In the genomic region with DNA sequence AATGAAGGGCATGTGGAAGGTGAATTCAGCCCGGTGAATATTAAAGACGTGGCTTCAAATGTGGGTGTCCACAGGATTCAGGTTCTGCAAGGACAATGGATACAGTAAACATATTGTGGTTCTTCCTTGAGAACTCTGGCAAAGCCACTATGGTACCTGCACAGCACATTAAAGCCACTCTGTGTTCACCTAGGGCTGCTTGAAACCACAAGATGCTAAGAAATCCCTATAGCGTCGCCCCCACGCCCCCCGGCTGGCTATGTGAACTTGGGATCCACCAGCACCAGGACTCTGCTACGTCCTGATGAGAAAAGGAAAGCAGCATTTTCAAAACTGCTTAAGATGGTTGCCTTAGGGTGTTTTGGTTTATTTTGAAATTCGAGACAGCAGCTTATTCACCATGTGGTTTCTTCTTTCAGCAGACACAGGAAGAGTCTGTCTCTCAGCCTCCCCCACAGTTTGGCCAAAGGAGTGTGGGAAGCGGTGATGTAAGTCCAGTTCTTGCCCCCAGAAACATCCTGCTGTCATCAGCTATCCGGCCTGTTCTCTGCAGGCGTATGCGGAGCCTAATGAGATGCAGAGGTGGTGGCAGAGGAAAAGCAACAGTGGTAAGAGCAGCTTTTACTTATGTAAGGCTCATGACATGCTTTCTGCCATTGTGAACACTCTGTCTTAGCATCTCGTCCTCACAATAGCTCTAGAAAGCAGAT, we compare ENCODE assay signal across 8 cellular contexts.
A peak's percentile ranks its signal among the peaks of the same experiment; 100 is the strongest.
DNase-seq lines count a peak whose midpoint lies in the region; ATAC-seq and TF ChIP-seq lines count a peak whose summit lies in the region.

No MANE protein-coding gene starts in this region.

- H3K27ac ChIP-seq in coronary artery, result peak overlapping the region; percentile 73 to 84

- no peak overlapping the region for H3K4me3 Mint-ChIP-seq in activated CD4-positive, alpha-beta T cell treated with anti-CD3 and anti-CD28 coated beads for 36 hours
- no peak overlapping the region for H3K4me3 Mint-ChIP-seq in mesothelial cell of epicardium

- H3K9me3 Mint-ChIP-seq in activated CD4-positive, alpha-beta T cell treated with anti-CD3 and anti-CD28 coated beads for 36 hours (ENCODE audit: low read depth), result no peaks in the 10 kb centered on the region
- H3K9me3 Mint-ChIP-seq in mesothelial cell of epicardium, result peaks cover 4% of the 10 kb centered on the region

- H3K4me1 Mint-ChIP-seq in activated CD4-positive, alpha-beta T cell treated with anti-CD3 and anti-CD28 coated beads for 36 hours, result peaks cover 55% of the 10 kb centered on the region
- H3K4me1 Mint-ChIP-seq in mesothelial cell of epicardium, result peaks cover 69% of the 10 kb centered on the region

- POLR2A ChIA-PET in activated CD4-positive, alpha-beta T cell treated with anti-CD3 and anti-CD28 coated beads for 36 hours (lab: Charles Lee), result no interaction called here

- peak; percentile 52 for ATAC-seq in activated CD4-positive, alpha-beta T cell treated with anti-CD3 and anti-CD28 coated beads for 36 hours
- ATAC-seq in HG02588 (IDR thresholded peaks at IDR 0.05; ENCODE audit: unreplicated experiment) (no peak), HG03139 (IDR thresholded peaks at IDR 0.05; ENCODE audit: unreplicated experiment) (no peak)

- TF ChIP-seq CTCF in AG09319 (IDR thresholded peaks at IDR 0.05; ENCODE audit: low read depth, low read length) (no peak), coronary artery (IDR thresholded peaks at IDR 0.05) (no peak), mesothelial cell of epicardium (IDR thresholded peaks at IDR 0.05; ENCODE audit: unreplicated experiment) (no peak)

- no peaks in the 10 kb centered on the region for H3K27me3 Mint-ChIP-seq in activated CD4-positive, alpha-beta T cell treated with anti-CD3 and anti-CD28 coated beads for 36 hours
- no peaks in the 10 kb centered on the region for H3K27me3 Mint-ChIP-seq in mesothelial cell of epicardium (ENCODE audit: low read depth)

- DNase-seq in AG09319 (ENCODE audit: extremely low read depth, low read depth), result peak; percentile 99
- DNase-seq in KBM-7, result peak; percentile 72
- peak; percentile 66 for DNase-seq in activated CD4-positive, alpha-beta T cell treated with anti-CD3 and anti-CD28 coated beads for 36 hours
- DNase-seq in coronary artery (ENCODE audit: low spot score), result peak; percentile 81
- DNase-seq in mesothelial cell of epicardium (ENCODE audit: low spot score in 2 of 2, unreplicated experiment in 2 of 2), result no peak
- DNase-seq in stimulated activated CD8-positive, alpha-beta memory T cell treated with anti-CD3 and anti-CD28 coated beads, Interleukin-7, amount 100 ng/mL, for 4 hours (ENCODE audit: low read depth in 2 of 2), result peak; percentile 44 to 57

- peaks cover 32% of the 10 kb centered on the region for H3K36me3 Mint-ChIP-seq in activated CD4-positive, alpha-beta T cell treated with anti-CD3 and anti-CD28 coated beads for 36 hours (ENCODE audit: low read depth)
- peaks cover 42% of the 10 kb centered on the region for H3K36me3 Mint-ChIP-seq in mesothelial cell of epicardium

- intact Hi-C loops in activated CD4-positive, alpha-beta T cell treated with anti-CD3 and anti-CD28 coated beads for 36 hours (cut with DNase I, micrococcal nuclease), result no loop called here

- in situ Hi-C loops in KBM-7 (cut with MboI; ENCODE audit: low pct_unique_long_range_greater_than_20kb, low sequenced_read_pairs), result no loop called here

- CTCF ChIA-PET in activated CD4-positive, alpha-beta T cell treated with anti-CD3 and anti-CD28 coated beads for 36 hours (lab: Charles Lee), result interaction anchor here (0.5 to 1.6 kb wide), 3 partner anchors 16 to 23 kb away, joined by 3 to 6 read pairs (median 3); no protein-coding TSS in a partner anchor

- H3K27ac Mint-ChIP-seq in activated CD4-positive, alpha-beta T cell treated with anti-CD3 and anti-CD28 coated beads for 36 hours, result peak overlapping the region; percentile 62
- H3K27ac Mint-ChIP-seq in mesothelial cell of epicardium, result peak overlapping the region; percentile 84

- peak overlapping the region; percentile 23 for H3K4me3 ChIP-seq in coronary artery

Comparison
In these comparisons a context has a peak if more than half of its experiments do, and no peak if none do; other contexts are left out.
1. DNase-seq: peak in AG09319 (single experiment), KBM-7 (single experiment), activated CD4-positive, alpha-beta T cell treated with anti-CD3 and anti-CD28 coated beads for 36 hours (single experiment), coronary artery (single experiment) and stimulated activated CD8-positive, alpha-beta memory T cell treated with anti-CD3 and anti-CD28 coated beads, Interleukin-7, amount 100 ng/mL, for 4 hours (2 of 2); none in mesothelial cell of epicardium (0 of 2).